Comparison of ENCODE assay signal across 8 cellular contexts in genomic region chr12:56188116-56188785, GRCh38. TPM values are rescaled to one million over a fixed set of nuclear protein-coding genes. Genes with fewer than 3 reads are reported as not detected.
DNase-seq lines count a peak whose midpoint lies in the region; ATAC-seq, FAIRE-seq and TF ChIP-seq lines count a peak whose summit lies in the region.

No MANE protein-coding gene starts in this region.

- no peak for ATAC-seq in GM21515 (IDR thresholded peaks at IDR 0.05; ENCODE audit: unreplicated experiment)
- no peak for ATAC-seq in HG02678 (IDR thresholded peaks at IDR 0.05; ENCODE audit: unreplicated experiment)
- no peak for ATAC-seq in omental fat pad (ENCODE audit: low FRiP score)

- no peak for FAIRE-seq in keratinocyte (lab: Jason Lieb, UNC)

- H3K4me1 Mint-ChIP-seq in activated naive CD4-positive, alpha-beta T cell treated with anti-CD3 and anti-CD28 coated beads, Interleukin-2, amount 50 U/mL, for 24 hours: peaks cover 45% of the 10 kb centered on the region
- H3K4me1 Mint-ChIP-seq in activated naive CD8-positive, alpha-beta T cell (ENCODE audit: low read depth): peaks cover 42% of the 10 kb centered on the region

- no peak for TF ChIP-seq CTCF in keratinocyte (optimal IDR thresholded peaks at IDR 0.05 in 1 of 3, IDR thresholded peaks at IDR 0.05 in 1 of 3, conservative IDR thresholded peaks at IDR 0.05 in 1 of 3; ENCODE audit: extremely low read depth in 1 of 3, insufficient read depth in 2 of 3, low read length in 3 of 3)
- no peak for TF ChIP-seq CTCF in omental fat pad (IDR thresholded peaks at IDR 0.05)

- H3K27me3 ChIP-seq in keratinocyte (ENCODE audit: control insufficient read depth, extremely low read depth, insufficient read depth, low read length): no peaks in the 10 kb centered on the region

- peak overlapping the region; percentile 90 for H3K4me3 Mint-ChIP-seq in activated naive CD4-positive, alpha-beta T cell treated with anti-CD3 and anti-CD28 coated beads, Interleukin-2, amount 50 U/mL, for 24 hours
- H3K4me3 Mint-ChIP-seq in activated naive CD8-positive, alpha-beta T cell: peak overlapping the region; percentile 91

- no peak overlapping the region for H2AFZ ChIP-seq in keratinocyte (ENCODE audit: control insufficient read depth, low read length)

- H3K4me3 ChIP-seq in keratinocyte (ENCODE audit: control insufficient read depth in 2 of 3, extremely low read depth in 1 of 3, insufficient read depth in 2 of 3, low read depth in 1 of 3, low read length in 3 of 3): peak overlapping the region; percentile 84 to 89 (median 85)

- no peaks in the 10 kb centered on the region for H3K9me3 ChIP-seq in keratinocyte (ENCODE audit: control insufficient read depth, low read depth, low read length)

- H3K4me1 ChIP-seq in keratinocyte (ENCODE audit: control insufficient read depth, extremely low read depth, insufficient read depth, low read length): peaks cover 13% of the 10 kb centered on the region

- no peaks in the 10 kb centered on the region for H3K27me3 Mint-ChIP-seq in activated naive CD4-positive, alpha-beta T cell treated with anti-CD3 and anti-CD28 coated beads, Interleukin-2, amount 50 U/mL, for 24 hours
- no peaks in the 10 kb centered on the region for H3K27me3 Mint-ChIP-seq in activated naive CD8-positive, alpha-beta T cell

- H3K79me2 ChIP-seq in keratinocyte (ENCODE audit: control insufficient read depth, insufficient read depth, low read length): peaks cover 27% of the 10 kb centered on the region

- H3K27ac ChIP-seq in keratinocyte (ENCODE audit: control insufficient read depth, insufficient read depth, low read length) (peak overlapping the region; percentile 39), substantia nigra (ENCODE audit: low read depth, low read length, poor library complexity, severe bottlenecking) (peak overlapping the region; percentile 79)

- peak overlapping the region; percentile 100 for H3K4me2 ChIP-seq in keratinocyte (ENCODE audit: control insufficient read depth, extremely low read depth, insufficient read depth, low read depth, low read length)

- dilution Hi-C loops in keratinocyte (cut with MboI; ENCODE audit: extremely low pct_ligation_motif_present, low sequenced_read_pairs): no loop called here

- H3K36me3 Mint-ChIP-seq in activated naive CD4-positive, alpha-beta T cell treated with anti-CD3 and anti-CD28 coated beads, Interleukin-2, amount 50 U/mL, for 24 hours: peaks cover 6% of the 10 kb centered on the region
- H3K36me3 Mint-ChIP-seq in activated naive CD8-positive, alpha-beta T cell: peaks cover 6% of the 10 kb centered on the region

- peak overlapping the region; percentile 91 for H3K27ac Mint-ChIP-seq in activated naive CD4-positive, alpha-beta T cell treated with anti-CD3 and anti-CD28 coated beads, Interleukin-2, amount 50 U/mL, for 24 hours
- H3K27ac Mint-ChIP-seq in activated naive CD8-positive, alpha-beta T cell: peak overlapping the region; percentile 92

- H3K9ac ChIP-seq in keratinocyte (ENCODE audit: control insufficient read depth, extremely low read depth, insufficient read depth, low read length): peak overlapping the region; percentile 76

- no peak for DNase-seq in activated naive CD4-positive, alpha-beta T cell treated with anti-CD3 and anti-CD28 coated beads, Interleukin-2, amount 50 U/mL, for 16 hours
- DNase-seq in keratinocyte (ENCODE audit: low read depth, low spot score): no peak
- DNase-seq in substantia nigra (lab: John Stamatoyannopoulos, UW): peak in 1 of 49 donors; percentile 2
- DNase-seq in omental fat pad (ENCODE audit: low spot score): no peak

- H4K20me1 ChIP-seq in keratinocyte (ENCODE audit: control insufficient read depth, extremely low read depth, insufficient read depth, low read length): no peaks in the 10 kb centered on the region

- no peaks in the 10 kb centered on the region for H3K9me1 ChIP-seq in keratinocyte (ENCODE audit: control insufficient read depth, extremely low read depth, insufficient read depth, low read length)

- H3K36me3 ChIP-seq in keratinocyte (ENCODE audit: control insufficient read depth in 2 of 2, extremely low read depth in 1 of 2, insufficient read depth in 2 of 2, low read length in 2 of 2): peaks cover 11 to 21% of the 10 kb centered on the region in 2 experiments

- no peaks in the 10 kb centered on the region for H3K9me3 Mint-ChIP-seq in activated naive CD4-positive, alpha-beta T cell treated with anti-CD3 and anti-CD28 coated beads, Interleukin-2, amount 50 U/mL, for 24 hours
- H3K9me3 Mint-ChIP-seq in activated naive CD8-positive, alpha-beta T cell (ENCODE audit: low read depth): no peaks in the 10 kb centered on the region

RNA-seq across cellular contexts. Expression of gene SMARCC2, which starts 1.0 kb away (rescaled TPM):
- 23.3 to 37.6 TPM (median 32.5 TPM) in 3 replicates for polyA plus RNA-seq in keratinocyte
- polyA plus RNA-seq in keratinocyte (2011; ENCODE audit: low read depth): 15.0 TPM
- polyA plus RNA-seq in keratinocyte (2011; cell fraction: cytosol; rRNA removed): 20.2 and 21.8 TPM in 2 replicates
- polyA plus RNA-seq in keratinocyte (2011; cell fraction: nucleus; rRNA removed): 81.6 and 83.5 TPM in 2 replicates
- 15.7 and 30.9 TPM in 2 replicates for polyA plus RNA-seq in keratinocyte (2012; ENCODE audit: low replicate concordance)
- 28.8 to 59.6 TPM (median 38.5 TPM) in 3 replicates for polyA minus RNA-seq in keratinocyte
- polyA minus RNA-seq in keratinocyte (2011; cell fraction: cytosol; rRNA and poly(A)+ RNA removed): 33.2 TPM
- polyA minus RNA-seq in keratinocyte (2011; cell fraction: nucleus; rRNA and poly(A)+ RNA removed): 59.7 and 65.7 TPM in 2 replicates
- total RNA-seq in omental fat pad: 100 to 1,000 TPM in 1 of 4 donors, 10 to 100 TPM in 3; 65.5 to 101 (median 82.1) TPM

RNA-seq across cellular contexts. Expression of gene MYL6, which starts 30.1 kb away (rescaled TPM):
- 3,666 to 4,542 TPM (median 4,521 TPM) in 3 replicates for polyA plus RNA-seq in keratinocyte
- 3,303 TPM for polyA plus RNA-seq in keratinocyte (2011; ENCODE audit: low read depth)
- polyA plus RNA-seq in keratinocyte (2011; cell fraction: cytosol; rRNA removed): 4,238 and 5,249 TPM in 2 replicates
- polyA plus RNA-seq in keratinocyte (2011; cell fraction: nucleus; rRNA removed): 2,592 and 2,714 TPM in 2 replicates
- polyA plus RNA-seq in keratinocyte (2012; ENCODE audit: low replicate concordance): 2,021 and 2,926 TPM in 2 replicates
- polyA minus RNA-seq in keratinocyte: 862 to 923 TPM (median 864 TPM) in 3 replicates
- polyA minus RNA-seq in keratinocyte (2011; cell fraction: cytosol; rRNA and poly(A)+ RNA removed): 780 TPM
- polyA minus RNA-seq in keratinocyte (2011; cell fraction: nucleus; rRNA and poly(A)+ RNA removed): 337 and 450 TPM in 2 replicates
- 1,000 to 10,000 TPM; 2,379 to 4,265 (median 3,293) TPM for total RNA-seq in omental fat pad

RNA-seq across cellular contexts. Expression of gene RNF41, which starts 33.5 kb away (rescaled TPM):
- polyA plus RNA-seq in keratinocyte: 42.2 to 62.0 TPM (median 49.7 TPM) in 3 replicates
- 22.0 TPM for polyA plus RNA-seq in keratinocyte (2011; ENCODE audit: low read depth)
- polyA plus RNA-seq in keratinocyte (2011; cell fraction: cytosol; rRNA removed): 50.7 and 53.4 TPM in 2 replicates
- 35.0 and 36.5 TPM in 2 replicates for polyA plus RNA-seq in keratinocyte (2011; cell fraction: nucleus; rRNA removed)
- 25.0 and 27.8 TPM in 2 replicates for polyA plus RNA-seq in keratinocyte (2012; ENCODE audit: low replicate concordance)
- 139 to 212 TPM (median 144 TPM) in 3 replicates for polyA minus RNA-seq in keratinocyte
- polyA minus RNA-seq in keratinocyte (2011; cell fraction: cytosol; rRNA and poly(A)+ RNA removed): 62.9 TPM
- polyA minus RNA-seq in keratinocyte (2011; cell fraction: nucleus; rRNA and poly(A)+ RNA removed): 35.7 and 43.4 TPM in 2 replicates
- 100 to 1,000 TPM in 1 of 4 donors, 10 to 100 TPM in 3; 50.0 to 128 (median 76.2) TPM for total RNA-seq in omental fat pad

RNA-seq across cellular contexts. Expression of gene MYL6B, which starts 35.9 kb away (rescaled TPM):
- polyA plus RNA-seq in keratinocyte: 42.3 to 44.9 TPM (median 44.9 TPM) in 3 replicates
- polyA plus RNA-seq in keratinocyte (2011; ENCODE audit: low read depth): 13.2 TPM
- 27.5 and 46.7 TPM in 2 replicates for polyA plus RNA-seq in keratinocyte (2011; cell fraction: cytosol; rRNA removed)
- 15.4 and 19.3 TPM in 2 replicates for polyA plus RNA-seq in keratinocyte (2011; cell fraction: nucleus; rRNA removed)
- polyA plus RNA-seq in keratinocyte (2012; ENCODE audit: low replicate concordance): 10.7 and 62.3 TPM in 2 replicates
- 15.8 to 39.8 TPM (median 21.1 TPM) in 3 replicates for polyA minus RNA-seq in keratinocyte
- polyA minus RNA-seq in keratinocyte (2011; cell fraction: cytosol; rRNA and poly(A)+ RNA removed): 25.9 TPM
- polyA minus RNA-seq in keratinocyte (2011; cell fraction: nucleus; rRNA and poly(A)+ RNA removed): 3.8 and 4.3 TPM in 2 replicates
- 10 to 100 TPM; 25.8 to 42.4 (median 31.8) TPM for total RNA-seq in omental fat pad

RNA-seq across cellular contexts. Expression of gene NABP2, which starts 35.9 kb away (rescaled TPM):
- 45.6 to 53.5 TPM (median 53.0 TPM) in 3 replicates for polyA plus RNA-seq in keratinocyte
- 30.6 TPM for polyA plus RNA-seq in keratinocyte (2011; ENCODE audit: low read depth)
- polyA plus RNA-seq in keratinocyte (2011; cell fraction: cytosol; rRNA removed): 39.4 and 44.0 TPM in 2 replicates
- 11.3 and 13.9 TPM in 2 replicates for polyA plus RNA-seq in keratinocyte (2011; cell fraction: nucleus; rRNA removed)
- 28.8 and 36.8 TPM in 2 replicates for polyA plus RNA-seq in keratinocyte (2012; ENCODE audit: low replicate concordance)
- 16.8 to 27.1 TPM (median 23.0 TPM) in 3 replicates for polyA minus RNA-seq in keratinocyte
- 20.3 TPM for polyA minus RNA-seq in keratinocyte (2011; cell fraction: cytosol; rRNA and poly(A)+ RNA removed)
- 2.8 and 3.8 TPM in 2 replicates for polyA minus RNA-seq in keratinocyte (2011; cell fraction: nucleus; rRNA and poly(A)+ RNA removed)
- total RNA-seq in omental fat pad: 10 to 100 TPM; 13.2 to 24.3 (median 17.2) TPM
